1 cellular context compared by ENCODE assay signal in genomic region chr6:141965016-141965545, GRCh38.
TF ChIP-seq lines count a peak whose summit lies in the region.

No MANE protein-coding gene starts in this region.

TF ChIP-seq in SK-N-SH treated with all-trans-retinoic acid at 6 μM for 48 hours, 23 proteins besides CTCF, POLR2A, EP300 and RAD21 (continued from another document):
- TF ChIP-seq, protein P1, sequence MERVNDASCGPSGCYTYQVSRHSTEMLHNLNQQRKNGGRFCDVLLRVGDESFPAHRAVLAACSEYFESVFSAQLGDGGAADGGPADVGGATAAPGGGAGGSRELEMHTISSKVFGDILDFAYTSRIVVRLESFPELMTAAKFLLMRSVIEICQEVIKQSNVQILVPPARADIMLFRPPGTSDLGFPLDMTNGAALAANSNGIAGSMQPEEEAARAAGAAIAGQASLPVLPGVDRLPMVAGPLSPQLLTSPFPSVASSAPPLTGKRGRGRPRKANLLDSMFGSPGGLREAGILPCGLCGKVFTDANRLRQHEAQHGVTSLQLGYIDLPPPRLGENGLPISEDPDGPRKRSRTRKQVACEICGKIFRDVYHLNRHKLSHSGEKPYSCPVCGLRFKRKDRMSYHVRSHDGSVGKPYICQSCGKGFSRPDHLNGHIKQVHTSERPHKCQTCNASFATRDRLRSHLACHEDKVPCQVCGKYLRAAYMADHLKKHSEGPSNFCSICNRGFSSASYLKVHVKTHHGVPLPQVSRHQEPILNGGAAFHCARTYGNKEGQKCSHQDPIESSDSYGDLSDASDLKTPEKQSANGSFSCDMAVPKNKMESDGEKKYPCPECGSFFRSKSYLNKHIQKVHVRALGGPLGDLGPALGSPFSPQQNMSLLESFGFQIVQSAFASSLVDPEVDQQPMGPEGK (CRISPR knock-in tag; IDR thresholded peaks at IDR 0.05; ENCODE audit: borderline replicate concordance), result no peak
- TF ChIP-seq, protein P2, sequence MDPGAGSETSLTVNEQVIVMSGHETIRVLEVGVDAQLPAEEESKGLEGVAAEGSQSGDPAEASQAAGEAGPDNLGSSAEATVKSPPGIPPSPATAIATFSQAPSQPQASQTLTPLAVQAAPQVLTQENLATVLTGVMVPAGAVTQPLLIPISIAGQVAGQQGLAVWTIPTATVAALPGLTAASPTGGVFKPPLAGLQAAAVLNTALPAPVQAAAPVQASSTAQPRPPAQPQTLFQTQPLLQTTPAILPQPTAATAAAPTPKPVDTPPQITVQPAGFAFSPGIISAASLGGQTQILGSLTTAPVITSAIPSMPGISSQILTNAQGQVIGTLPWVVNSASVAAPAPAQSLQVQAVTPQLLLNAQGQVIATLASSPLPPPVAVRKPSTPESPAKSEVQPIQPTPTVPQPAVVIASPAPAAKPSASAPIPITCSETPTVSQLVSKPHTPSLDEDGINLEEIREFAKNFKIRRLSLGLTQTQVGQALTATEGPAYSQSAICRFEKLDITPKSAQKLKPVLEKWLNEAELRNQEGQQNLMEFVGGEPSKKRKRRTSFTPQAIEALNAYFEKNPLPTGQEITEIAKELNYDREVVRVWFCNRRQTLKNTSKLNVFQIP (CRISPR knock-in tag; IDR thresholded peaks at IDR 0.05; ENCODE audit: borderline replicate concordance, low read depth), result no peak
- TF ChIP-seq RARB (CRISPR knock-in tag; IDR thresholded peaks at IDR 0.05), result no peak
